Comparison of ENCODE assay signal across 19 cellular contexts in genomic region chr5:125478599-125478998, GRCh38.
DNase-seq lines count a peak whose midpoint lies in the region; ATAC-seq, FAIRE-seq and TF ChIP-seq lines count a peak whose summit lies in the region.
"Had no signal": no experiment of that assay in that cellular context is flagged by ENCODE, and none has a peak within 500 bp of the region (broad histone marks: within the 10 kb centered on the region; RNA-seq: fewer than 3 reads in every experiment).

No MANE protein-coding gene starts in this region.

- H3K27me3 ChIP-seq in bronchial epithelial cell (ENCODE audit: control insufficient read depth, insufficient read depth, low read length) (no peaks in the 10 kb centered on the region), tibial artery (no peaks in the 10 kb centered on the region)
- H3K27me3 ChIP-seq: BLaER1 treated with 17β-estradiol and CSF1 and Interleukin-3, amounts not matched to agents 10 nM and 100 nM had no signal

- H3K4me3 ChIP-seq in LNCaP clone FGC (ENCODE audit: low read depth, low read length) (no peak overlapping the region), bronchial epithelial cell (ENCODE audit: low read depth, low read length) (no peak overlapping the region), mucosa of descending colon (no peak overlapping the region), tibial artery (no peak overlapping the region)
- H3K4me3 ChIP-seq: A549; BLaER1 treated with 17β-estradiol and CSF1 and Interleukin-3, amounts not matched to agents 10 nM and 100 nM; PC-9 had no signal

- H3K9me3 ChIP-seq in mucosa of descending colon (no peaks in the 10 kb centered on the region), tibial artery (no peaks in the 10 kb centered on the region)
- H3K9me3 ChIP-seq: A549; BLaER1 treated with 17β-estradiol and CSF1 and Interleukin-3, amounts not matched to agents 10 nM and 100 nM had no signal

- peak; percentile 99 for DNase-seq in LNCaP clone FGC (ENCODE audit: low read depth)
- DNase-seq in bronchial epithelial cell (ENCODE audit: low read depth), result peak; percentile 85
- DNase-seq in mucosa of descending colon, result peak in 2 of 3 donors; percentile 26 to 63
- no peak for DNase-seq in stimulated activated naive CD8-positive, alpha-beta T cell treated with anti-CD3 and anti-CD28 coated beads, Interleukin-15, Interleukin-2, amounts not matched to agents 100 U/mL and 50 U/mL, for 24 hours
- DNase-seq in tibial artery, result no peak
- no peak for DNase-seq in T-helper 1 cell
- DNase-seq: DMS 273 treated with DMSO at 0.1 percent for 48 hours, HCEC 1CT, NCI-H1417, NCI-H187 treated with DMSO at 0.1 percent for 48 hours, NCI-H2171 treated with DMSO at 0.1 percent for 48 hours, NCI-H510A, NCI-H82 had no signal

- TF ChIP-seq CTCF in 22Rv1 (IDR thresholded peaks at IDR 0.05), result no peak
- no peak for TF ChIP-seq CTCF in LNCaP clone FGC (IDR thresholded peaks at IDR 0.05; ENCODE audit: control insufficient read depth, extremely low read depth, insufficient read depth)
- TF ChIP-seq CTCF in bronchial epithelial cell (IDR thresholded peaks at IDR 0.05; ENCODE audit: insufficient read depth, low read length, severe bottlenecking), result no peak
- TF ChIP-seq CTCF in mucosa of descending colon (IDR thresholded peaks at IDR 0.05), result no peak
- no peak for TF ChIP-seq CTCF in tibial artery (IDR thresholded peaks at IDR 0.05)

- H3K4me1 ChIP-seq in mucosa of descending colon (ENCODE audit: low read depth) (no peaks in the 10 kb centered on the region), tibial artery (peaks cover 0 to 17% (median 0%) of the 10 kb centered on the region in 4 donors)
- H3K4me1 ChIP-seq: BLaER1 treated with 17β-estradiol and CSF1 and Interleukin-3, amounts not matched to agents 10 nM and 100 nM had no signal

- FAIRE-seq in bronchial epithelial cell (lab: Jason Lieb, UNC), result peak; percentile 43
- FAIRE-seq: A549 had no signal

- peak; percentile 100 for ATAC-seq in mucosa of descending colon
- no peak for ATAC-seq in stimulated activated naive CD8-positive, alpha-beta T cell treated with anti-CD3 and anti-CD28 coated beads, Interleukin-15, Interleukin-2, amounts not matched to agents 100 U/mL and 50 U/mL, for 24 hours
- no peak for ATAC-seq in activated CD4-positive, CD25-positive, alpha-beta regulatory T cell treated with anti-CD3 and anti-CD28 coated beads, Interleukin-2, amount 50 U/mL, for 24 hours
- ATAC-seq: A549 had no signal

- intact Hi-C loops in mucosa of descending colon (cut with DNase I, micrococcal nuclease) (no loop called here), tibial artery (cut with DNase I; ENCODE audit: low total_unique reads) (no loop called here)

- H3K27ac ChIP-seq in 22Rv1 (peak overlapping the region; percentile 82), tibial artery (no peak overlapping the region)
- H3K27ac ChIP-seq: A549; BLaER1 treated with 17β-estradiol and CSF1 and Interleukin-3, amounts not matched to agents 10 nM and 100 nM; HL-60; PC-9 had no signal

- H3K36me3 ChIP-seq in bronchial epithelial cell (ENCODE audit: control insufficient read depth, insufficient read depth, low read length), result no peaks in the 10 kb centered on the region
- H3K36me3 ChIP-seq in mucosa of descending colon (ENCODE audit: low read depth), result no peaks in the 10 kb centered on the region
- no peaks in the 10 kb centered on the region for H3K36me3 ChIP-seq in tibial artery
- H3K36me3 ChIP-seq: BLaER1 treated with 17β-estradiol and CSF1 and Interleukin-3, amounts not matched to agents 10 nM and 100 nM had no signal

Comparison
In these comparisons a context has a peak if more than half of its experiments do, and no peak if none do; other contexts are left out.
1. DNase-seq: peak in LNCaP clone FGC (single experiment), bronchial epithelial cell (single experiment) and mucosa of descending colon (2 of 3); none in stimulated activated naive CD8-positive, alpha-beta T cell treated with anti-CD3 and anti-CD28 coated beads, Interleukin-15, Interleukin-2, amounts not matched to agents 100 U/mL and 50 U/mL, for 24 hours (single experiment), tibial artery (0 of 2) and T-helper 1 cell (0 of 5).